25 cellular contexts compared by ENCODE assay signal in genomic region chr1:205074084-205074483, GRCh38. TPM values are rescaled to one million over a fixed set of nuclear protein-coding genes. Genes with fewer than 3 reads are reported as not detected.
"Had no signal": no experiment of that assay in that cellular context is flagged by ENCODE, and none has a peak within 500 bp of the region (broad histone marks: within the 10 kb centered on the region; RNA-seq: fewer than 3 reads in every experiment).

No MANE protein-coding gene starts in this region.

- ATAC-seq: activated naive CD4-positive, alpha-beta T cell treated with anti-CD3 and anti-CD28 coated beads, Interleukin-2, amount 50 U/mL, for 72 hours; activated naive CD8-positive, alpha-beta T cell treated with anti-CD3 and anti-CD28 coated beads, Interleukin-2, amount 50 U/mL, for 24 hours; activated T-cell treated with anti-CD3 and anti-CD28 coated beads, Interleukin-2, amount 50 U/mL, for 4 hours; WTC11 had no signal

- H3K4me3 Mint-ChIP-seq: activated naive CD8-positive, alpha-beta T cell treated with anti-CD3 and anti-CD28 coated beads, Interleukin-2, amount 50 U/mL, for 24 hours; activated T-cell treated with anti-CD3 and anti-CD28 coated beads, Interleukin-2, amount 50 U/mL, for 4 hours; brain; T-helper 1 cell treated with Interleukin-12 subunit alpha and Interleukin-12 subunit beta and Interleukin-4 antibody, amounts not matched to agents 30 μg/mL and 1 μg/mL, for 36 hours; WTC11 had no signal

- DNase-seq: activated CD4-positive, alpha-beta T cell treated with anti-CD3 and anti-CD28 coated beads for 48 hours; activated CD4-positive, alpha-beta T cell treated with anti-CD3 and anti-CD28 coated beads, Interleukin-2, amount 50 U/mL, for 48 hours; activated CD4-positive, CD25-positive, alpha-beta regulatory T cell treated with anti-CD3 and anti-CD28 coated beads, Interleukin-2, amount 50 U/mL, for 72 hours; activated effector memory CD4-positive, alpha-beta T cell treated with anti-CD3 and anti-CD28 coated beads, Interleukin-2, amount 50 U/mL, for 16 hours; activated naive CD4-positive, alpha-beta T cell treated with Interleukin-2 at 50 U/mL for 16 hours; activated naive CD8-positive, alpha-beta T cell treated with anti-CD3 and anti-CD28 coated beads, Interleukin-2, amount 50 U/mL, for 24 hours; activated T-cell treated with anti-CD3 and anti-CD28 coated beads, Interleukin-2, amount 50 U/mL, for 4 hours; amniotic stem cell; MM.1S; NCI-H1105; NCI-H1436; NCI-H1694 treated with DMSO at 0.1 percent for 48 hours; NCI-H2029 treated with DMSO at 0.1 percent for 48 hours; NCI-H446; NCI-H524; Peyer's patch; SHP77; SW 1271; T-helper 9 cell had no signal

- H3K36me3 Mint-ChIP-seq: activated naive CD4-positive, alpha-beta T cell treated with anti-CD3 and anti-CD28 coated beads, Interleukin-2, amount 50 U/mL, for 72 hours; brain; WTC11 had no signal

- H3K36me3 ChIP-seq: cardiac muscle cell, Peyer's patch, SJSA1 had no signal

- H3K4me1 Mint-ChIP-seq: activated naive CD8-positive, alpha-beta T cell treated with anti-CD3 and anti-CD28 coated beads, Interleukin-2, amount 50 U/mL, for 24 hours; brain had no signal

- H3K27ac Mint-ChIP-seq: activated naive CD8-positive, alpha-beta T cell treated with anti-CD3 and anti-CD28 coated beads, Interleukin-2, amount 50 U/mL, for 24 hours; brain; T-helper 1 cell treated with Interleukin-12 subunit alpha and Interleukin-12 subunit beta and Interleukin-4 antibody, amounts not matched to agents 30 μg/mL and 1 μg/mL, for 36 hours; WTC11 had no signal

- H3K27me3 Mint-ChIP-seq: activated naive CD8-positive, alpha-beta T cell treated with anti-CD3 and anti-CD28 coated beads, Interleukin-2, amount 50 U/mL, for 24 hours; brain had no signal

- H3K4me3 ChIP-seq: cardiac muscle cell, Peyer's patch, SJSA1 had no signal

- H3K9me3 Mint-ChIP-seq: activated naive CD4-positive, alpha-beta T cell treated with anti-CD3 and anti-CD28 coated beads, Interleukin-2, amount 50 U/mL, for 72 hours; activated naive CD8-positive, alpha-beta T cell treated with anti-CD3 and anti-CD28 coated beads, Interleukin-2, amount 50 U/mL, for 24 hours; activated T-cell treated with anti-CD3 and anti-CD28 coated beads, Interleukin-2, amount 50 U/mL, for 4 hours; brain; T-helper 1 cell treated with Interleukin-12 subunit alpha and Interleukin-12 subunit beta and Interleukin-4 antibody, amounts not matched to agents 30 μg/mL and 1 μg/mL, for 36 hours; WTC11 had no signal

- H3K27ac ChIP-seq: cardiac muscle cell, Peyer's patch, SJSA1 had no signal

- H3K9me3 ChIP-seq: Peyer's patch, SJSA1 had no signal

- H3K27me3 ChIP-seq: cardiac muscle cell, Peyer's patch, SJSA1 had no signal

- H3K4me1 ChIP-seq: Peyer's patch, SJSA1 had no signal

RNA-seq across cellular contexts. Expression of gene CNTN2, which starts 31.1 kb away (rescaled TPM):
- total RNA-seq: activated naive CD4-positive, alpha-beta T cell treated with anti-CD3 and anti-CD28 coated beads, Interleukin-2, amount 50 U/mL, for 72 hours; activated T-cell treated with anti-CD3 and anti-CD28 coated beads, Interleukin-2, amount 50 U/mL, for 4 hours; cardiac muscle cell; SJSA1 had no signal
- polyA plus RNA-seq: cardiac muscle cell had no signal
